In the genomic region with DNA sequence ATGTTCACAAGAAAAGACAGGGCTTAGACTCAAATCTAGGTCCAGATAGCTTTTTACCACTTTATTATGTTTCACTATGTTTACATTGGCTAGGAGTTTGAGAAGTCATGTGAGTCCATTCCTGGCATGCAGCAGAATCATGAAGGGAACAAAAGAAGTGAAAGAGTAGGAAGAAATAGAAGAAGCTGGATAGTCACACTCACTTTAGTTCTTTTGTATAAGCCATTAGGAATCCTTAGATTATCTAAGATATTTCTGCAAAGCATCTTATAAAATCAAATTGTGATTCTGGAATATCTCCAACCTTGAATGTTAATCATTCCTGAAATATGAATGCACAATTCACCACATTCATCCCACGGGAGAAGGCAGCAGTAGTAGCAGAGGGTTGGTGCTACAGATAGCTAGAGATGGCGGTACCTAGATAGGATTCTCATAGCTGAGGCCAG, we compare ENCODE assay signal across 13 cellular contexts. TPM values are rescaled to one million over a fixed set of nuclear protein-coding genes. Genes with fewer than 3 reads are reported as not detected.
A peak's percentile ranks its signal among the peaks of the same experiment; 100 is the strongest.
DNase-seq lines count a peak whose midpoint lies in the region; ATAC-seq and TF ChIP-seq lines count a peak whose summit lies in the region.
"Had no signal": no experiment of that assay in that cellular context is flagged by ENCODE, and none has a peak within 500 bp of the region (broad histone marks: within the 10 kb centered on the region; RNA-seq: fewer than 3 reads in every experiment).

No MANE protein-coding gene starts in this region.

- H3K36me3 ChIP-seq in left ventricle myocardium inferior = no peaks in the 10 kb centered on the region
- H3K36me3 ChIP-seq: cardiac muscle cell had no signal

- DNase-seq in left ventricle myocardium inferior (no peak), Right ventricle myocardium inferior (ENCODE audit: missing footprints) (no peak), astrocyte of the hippocampus (ENCODE audit: low read depth, low spot score) (peak; percentile 75), left colon (no peak), HEK293T (ENCODE audit: extremely low spot score) (no peak)
- DNase-seq in activated T-helper 1 cell treated with anti-CD3 and anti-CD28 coated beads, Interleukin-12 subunit alpha, Interleukin-12 subunit beta, Interleukin-2, Interleukin-4 antibody, amounts not matched to agents 30 ng/mL and 10 ng/mL and 1 ng/mL, durations not matched to agents 14 hours and 24 hours and 36 hours (ENCODE audit: low spot score) = no peak
- DNase-seq in activated CD4-positive, alpha-beta T cell treated with anti-CD3 and anti-CD28 coated beads, Interleukin-2, amount 50 U/mL, for 48 hours = no peak
- no peak for DNase-seq in stimulated activated CD4-positive, alpha-beta T cell treated with anti-CD3 and anti-CD28 coated beads, Interleukin-12 subunit alpha, Interleukin-12 subunit beta, amount 100 ng/mL, for 4 hours
- DNase-seq: activated CD4-positive, alpha-beta T cell treated with anti-CD3 and anti-CD28 coated beads for 48 hours; psoas muscle had no signal

- H3K4me3 Mint-ChIP-seq in activated T-helper 1 cell treated with anti-CD3 and anti-CD28 coated beads, Interleukin-12 subunit alpha, Interleukin-12 subunit beta, Interleukin-2, Interleukin-4 antibody, amounts not matched to agents 30 ng/mL and 10 ng/mL and 1 ng/mL, durations not matched to agents 14 hours and 24 hours and 36 hours = no peak overlapping the region

- H3K4me3 ChIP-seq in left ventricle myocardium inferior = no peak overlapping the region
- H3K4me3 ChIP-seq: BLaER1 treated with 17β-estradiol and CSF1 and Interleukin-3, amounts not matched to agents 10 nM and 100 nM; cardiac muscle cell; psoas muscle had no signal

- peaks cover 84% of the 10 kb centered on the region for H3K4me1 ChIP-seq in left ventricle myocardium inferior

- H3K36me3 Mint-ChIP-seq in activated T-helper 1 cell treated with anti-CD3 and anti-CD28 coated beads, Interleukin-12 subunit alpha, Interleukin-12 subunit beta, Interleukin-2, Interleukin-4 antibody, amounts not matched to agents 30 ng/mL and 10 ng/mL and 1 ng/mL, durations not matched to agents 14 hours and 24 hours and 36 hours (ENCODE audit: low read depth) = peaks cover 8% of the 10 kb centered on the region

- no peaks in the 10 kb centered on the region for H3K9me3 ChIP-seq in left ventricle myocardium inferior (replicated peaks)
- H3K9me3 ChIP-seq: BLaER1 treated with 17β-estradiol and CSF1 and Interleukin-3, amounts not matched to agents 10 nM and 100 nM; psoas muscle had no signal

- CTCF ChIA-PET in HEK293T (lab: Yijun Ruan, JAX) = interaction anchor here (0.7 to 1.4 kb wide), 2 partner anchors 21 to 60 kb away, joined by 3 read pairs; no protein-coding TSS in a partner anchor

- peak overlapping the region; percentile 40 for H3K27ac ChIP-seq in left ventricle myocardium inferior (replicated peaks)
- H3K27ac ChIP-seq: BLaER1 treated with 17β-estradiol and CSF1 and Interleukin-3, amounts not matched to agents 10 nM and 100 nM; cardiac muscle cell; KMS-11; psoas muscle had no signal

- no peak overlapping the region for H3K27ac Mint-ChIP-seq in activated T-helper 1 cell treated with anti-CD3 and anti-CD28 coated beads, Interleukin-12 subunit alpha, Interleukin-12 subunit beta, Interleukin-2, Interleukin-4 antibody, amounts not matched to agents 30 ng/mL and 10 ng/mL and 1 ng/mL, durations not matched to agents 14 hours and 24 hours and 36 hours

- peaks cover 58% of the 10 kb centered on the region for H3K4me1 Mint-ChIP-seq in activated T-helper 1 cell treated with anti-CD3 and anti-CD28 coated beads, Interleukin-12 subunit alpha, Interleukin-12 subunit beta, Interleukin-2, Interleukin-4 antibody, amounts not matched to agents 30 ng/mL and 10 ng/mL and 1 ng/mL, durations not matched to agents 14 hours and 24 hours and 36 hours (ENCODE audit: low read depth)

- H3K9me3 Mint-ChIP-seq in activated T-helper 1 cell treated with anti-CD3 and anti-CD28 coated beads, Interleukin-12 subunit alpha, Interleukin-12 subunit beta, Interleukin-2, Interleukin-4 antibody, amounts not matched to agents 30 ng/mL and 10 ng/mL and 1 ng/mL, durations not matched to agents 14 hours and 24 hours and 36 hours = no peaks in the 10 kb centered on the region

- POLR2A ChIA-PET in HEK293T (lab: Yijun Ruan, JAX) = interaction anchor here (1.1 to 1.5 kb wide), 2 partner anchors 24 to 32 kb away, joined by 4 to 5 read pairs; a partner anchor contains a TSS

- H3K27me3 ChIP-seq in left ventricle myocardium inferior (ENCODE audit: low read depth) = no peaks in the 10 kb centered on the region
- H3K27me3 ChIP-seq: BLaER1 treated with 17β-estradiol and CSF1 and Interleukin-3, amounts not matched to agents 10 nM and 100 nM; cardiac muscle cell had no signal

- ATAC-seq in Right ventricle myocardium inferior = no peak
- ATAC-seq in left colon = peak; percentile 45
- ATAC-seq: psoas muscle had no signal

- H3K27me3 Mint-ChIP-seq in activated T-helper 1 cell treated with anti-CD3 and anti-CD28 coated beads, Interleukin-12 subunit alpha, Interleukin-12 subunit beta, Interleukin-2, Interleukin-4 antibody, amounts not matched to agents 30 ng/mL and 10 ng/mL and 1 ng/mL, durations not matched to agents 14 hours and 24 hours and 36 hours (ENCODE audit: insufficient read depth) = no peaks in the 10 kb centered on the region

- no peak for TF ChIP-seq CTCF in left ventricle myocardium inferior (IDR thresholded peaks at IDR 0.05; ENCODE audit: borderline replicate concordance)

- intact Hi-C loops in left ventricle myocardium inferior (cut with micrococcal nuclease) (no loop called here), Right ventricle myocardium inferior (cut with DNase I) (no loop called here), left colon (cut with DNase I, micrococcal nuclease) (no loop called here)
- intact Hi-C loops in activated T-helper 1 cell treated with anti-CD3 and anti-CD28 coated beads, Interleukin-12 subunit alpha, Interleukin-12 subunit beta, Interleukin-2, Interleukin-4 antibody, amounts not matched to agents 30 ng/mL and 10 ng/mL and 1 ng/mL, durations not matched to agents 14 hours and 24 hours and 36 hours (cut with micrococcal nuclease) = no loop called here

TF ChIP-seq in HEK293T, 16 proteins besides CTCF, POLR2A, EP300 and RAD21:
- no peak for TF ChIP-seq ELF4 (IDR thresholded peaks at IDR 0.05)

RNA-seq across cellular contexts. Expression of a gene that starts 31.9 kb away (rescaled TPM):
- total RNA-seq in left ventricle myocardium inferior (4.5 TPM), Right ventricle myocardium inferior (5.2 TPM), left colon (10 to 100 TPM; 14.8 to 16.3 TPM)
- 10.0 and 10.1 TPM in 2 replicates for total RNA-seq in activated T-helper 1 cell treated with anti-CD3 and anti-CD28 coated beads, Interleukin-12 subunit alpha, Interleukin-12 subunit beta, Interleukin-2, Interleukin-4 antibody, amounts not matched to agents 30 ng/mL and 10 ng/mL and 1 ng/mL, durations not matched to agents 14 hours and 24 hours and 36 hours
